Comparison of ENCODE assay signal across 13 cellular contexts in the genomic region with DNA sequence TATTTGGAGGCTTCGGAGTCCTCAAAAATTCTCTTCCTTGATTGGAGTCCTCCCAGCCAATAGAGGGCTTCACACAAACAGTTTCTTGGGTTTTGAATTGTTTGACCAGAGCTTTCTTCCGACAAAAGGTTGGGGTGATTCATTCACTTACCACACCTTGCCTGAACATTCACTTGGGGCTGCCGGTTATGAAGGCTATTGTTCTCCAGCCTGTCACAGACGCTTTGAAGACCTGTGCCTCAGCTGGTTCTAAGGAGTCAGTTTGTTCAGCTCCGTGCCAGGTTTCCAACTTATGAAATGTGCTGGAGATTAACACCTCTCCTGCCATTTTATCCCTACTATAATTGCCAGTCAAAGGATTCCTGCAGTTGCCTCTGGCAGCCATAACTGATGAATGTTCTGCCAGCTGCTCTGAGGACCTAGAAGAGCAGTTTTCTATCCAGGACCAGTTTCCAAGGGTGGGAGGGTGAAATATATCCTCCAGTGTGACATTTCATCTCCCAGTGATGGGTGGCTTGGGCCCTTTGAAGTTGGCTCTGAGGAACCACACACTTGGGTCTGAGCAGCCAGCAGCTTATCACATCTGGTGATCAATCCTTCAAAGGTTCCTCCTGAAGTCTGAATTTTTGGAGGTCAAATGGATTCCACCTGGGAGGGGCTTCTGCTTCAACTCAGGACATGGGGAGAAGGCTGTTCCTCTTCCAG. TPM values are rescaled to one million over a fixed set of nuclear protein-coding genes. Genes with fewer than 3 reads are reported as not detected.
DNase-seq lines count a peak whose midpoint lies in the region; ATAC-seq and TF ChIP-seq lines count a peak whose summit lies in the region.
"Had no signal": no experiment of that assay in that cellular context is flagged by ENCODE, and none has a peak within 500 bp of the region (broad histone marks: within the 10 kb centered on the region; RNA-seq: fewer than 3 reads in every experiment).

No MANE protein-coding gene starts in this region.

- CTCF ChIA-PET in T-cell (lab: Charles Lee) = interaction anchor here in 1 of 2 donors (0.6 kb wide), 1 partner anchor 1597 kb away, joined by 4 read pairs; no protein-coding TSS in a partner anchor

- H3K79me2 ChIP-seq in GM23248 (ENCODE audit: insufficient read depth) = peaks cover 3% of the 10 kb centered on the region

- in situ Hi-C loops in GM23248 (cut with MboI) = no loop called here

- H3K27me3 Mint-ChIP-seq in T-cell = no peaks in the 10 kb centered on the region
- H3K27me3 Mint-ChIP-seq in effector memory CD8-positive, alpha-beta T cell = no peaks in the 10 kb centered on the region
- H3K27me3 Mint-ChIP-seq: central memory CD8-positive, alpha-beta T cell; naive thymus-derived CD4-positive, alpha-beta T cell had no signal

- ATAC-seq in T-cell (replicated peaks in 1 of 4) = no peak
- peak; percentile 60 for ATAC-seq in foreskin keratinocyte
- ATAC-seq in effector memory CD8-positive, alpha-beta T cell (replicated peaks) = no peak
- no peak for ATAC-seq in GM21381 (IDR thresholded peaks at IDR 0.05; ENCODE audit: unreplicated experiment)
- ATAC-seq: naive thymus-derived CD4-positive, alpha-beta T cell had no signal

- peaks cover 11% of the 10 kb centered on the region for H3K36me3 Mint-ChIP-seq in T-cell
- H3K36me3 Mint-ChIP-seq in effector memory CD8-positive, alpha-beta T cell (ENCODE audit: insufficient read depth) = peaks cover 4% of the 10 kb centered on the region

- no peak overlapping the region for H3K4me3 Mint-ChIP-seq in T-cell
- no peak overlapping the region for H3K4me3 Mint-ChIP-seq in effector memory CD8-positive, alpha-beta T cell
- H3K4me3 Mint-ChIP-seq: central memory CD8-positive, alpha-beta T cell; naive thymus-derived CD4-positive, alpha-beta T cell had no signal

- DNase-seq in GM23248 (peak; percentile 40), T-cell (no peak), foreskin keratinocyte (peak; percentile 87 to 90), NOMO-1 treated with dmso at 0.1 percent for 144 hours (lab: John Stamatoyannopoulos, UW; ENCODE audit: unreplicated experiment) (no peak), NCI-H510A treated with DMSO at 0.1 percent for 48 hours (lab: John Stamatoyannopoulos, UW) (no peak)
- DNase-seq in effector memory CD8-positive, alpha-beta T cell = no peak
- DNase-seq: KG1; naive thymus-derived CD4-positive, alpha-beta T cell; stimulated activated CD4-positive, alpha-beta T cell treated with anti-CD3 and anti-CD28 coated beads, Interleukin-4, amount 100 ng/mL, for 24 hours; substantia nigra had no signal

- H3K4me1 Mint-ChIP-seq in T-cell = peaks cover 19 to 58% (median 42%) of the 10 kb centered on the region in 3 donors
- peaks cover 14 to 27% of the 10 kb centered on the region in 2 donors for H3K4me1 Mint-ChIP-seq in effector memory CD8-positive, alpha-beta T cell (ENCODE audit: low read depth in 2 of 2)

- H3K4me1 ChIP-seq in GM23248 (ENCODE audit: insufficient read depth) (peaks cover 44% of the 10 kb centered on the region), foreskin keratinocyte (peaks cover 39% of the 10 kb centered on the region), skeletal muscle satellite cell (ENCODE audit: control insufficient read depth, insufficient read depth, low read length) (peaks cover 60% of the 10 kb centered on the region)

- H3K9ac ChIP-seq in GM23248 = peak overlapping the region; percentile 61
- peak overlapping the region; percentile 54 for H3K9ac ChIP-seq in skeletal muscle satellite cell (ENCODE audit: low read depth, low read length)

- H3K36me3 ChIP-seq in GM23248 (ENCODE audit: low read depth) (no peaks in the 10 kb centered on the region), skeletal muscle satellite cell (ENCODE audit: insufficient read depth, low read length) (no peaks in the 10 kb centered on the region)

- H3K4me3 ChIP-seq in GM23248 = peak overlapping the region; percentile 28
- peak overlapping the region; percentile 15 for H3K4me3 ChIP-seq in skeletal muscle satellite cell (ENCODE audit: low read length)

- H3K27me3 ChIP-seq in GM23248 (replicated peaks; ENCODE audit: insufficient read depth) (no peaks in the 10 kb centered on the region), foreskin keratinocyte (no peaks in the 10 kb centered on the region), skeletal muscle satellite cell (ENCODE audit: control insufficient read depth, insufficient read depth, low read length) (no peaks in the 10 kb centered on the region)

- H4K20me1 ChIP-seq in GM23248 (ENCODE audit: insufficient read depth) = no peaks in the 10 kb centered on the region

- H3K4me2 ChIP-seq in GM23248 (ENCODE audit: unreplicated experiment) = peak overlapping the region; percentile 53
- peak overlapping the region; percentile 68 for H3K4me2 ChIP-seq in skeletal muscle satellite cell (ENCODE audit: low read length)

- WGBS in GM23248 (ENCODE audit: low coverage in 1 of 2, low lambda C conversion rate in 2 of 2, missing lambda C conversion rate in 2 of 2), 2 experiments = 72 to 78% methylated on average over 5 of the region's 5 CpGs

- no peaks in the 10 kb centered on the region for H3K9me3 Mint-ChIP-seq in T-cell
- H3K9me3 Mint-ChIP-seq in effector memory CD8-positive, alpha-beta T cell = no peaks in the 10 kb centered on the region
- H3K9me3 Mint-ChIP-seq: central memory CD8-positive, alpha-beta T cell; naive thymus-derived CD4-positive, alpha-beta T cell had no signal

- peaks cover 39% of the 10 kb centered on the region for H3F3A ChIP-seq in GM23248 (ENCODE audit: insufficient read depth)

- H3K27ac ChIP-seq in GM23248 = peak overlapping the region; percentile 97
- H3K27ac ChIP-seq in foreskin keratinocyte = peak overlapping the region; percentile 39

- POLR2A ChIA-PET in T-cell (lab: Charles Lee) = interaction anchor here in 1 of 2 donors (0.6 kb wide), 1 partner anchor 222 kb away, joined by 4 read pairs; no protein-coding TSS in a partner anchor

- peak; percentile 74 for TF ChIP-seq CTCF in foreskin keratinocyte (conservative IDR thresholded peaks at IDR 0.05)

- peak overlapping the region; percentile 43 for H2AFZ ChIP-seq in GM23248

- H3K9me3 ChIP-seq in GM23248 (ENCODE audit: low read depth) = no peaks in the 10 kb centered on the region
- H3K9me3 ChIP-seq in skeletal muscle satellite cell (replicated peaks; ENCODE audit: low read length) = no peaks in the 10 kb centered on the region

- H3K27ac Mint-ChIP-seq in T-cell = peak overlapping the region; percentile 25 to 36
- no peak overlapping the region for H3K27ac Mint-ChIP-seq in effector memory CD8-positive, alpha-beta T cell

- H3K9me2 ChIP-seq in GM23248 (ENCODE audit: insufficient read depth) = no peaks in the 10 kb centered on the region

RNA-seq across cellular contexts. Expression of a gene that starts 31.4 kb away (rescaled TPM):
- 19.3 and 19.5 TPM in 2 replicates for total RNA-seq in GM23248 (2014; rRNA removed; shearing (Covaris generic))
- polyA plus RNA-seq in GM23248 (2016; fragmentation: Nextera tagmentation; extraction: Ambion mirVana) (10.7 and 11.1 TPM in 2 replicates), foreskin keratinocyte (41.3 and 43.1 TPM in 2 replicates)
- total RNA-seq in T-cell (10 to 100 TPM; 21.5 to 31.5 (median 29.7) TPM), foreskin keratinocyte (80.9 and 86.6 TPM in 2 replicates)
- total RNA-seq in skeletal muscle satellite cell (2012; rRNA removed) = 8.9 and 16.8 TPM in 2 replicates

RNA-seq across cellular contexts. Expression of a gene that starts 48.8 kb away (rescaled TPM):
- 8.3 and 16.1 TPM in 2 replicates for total RNA-seq in GM23248 (2014; rRNA removed; shearing (Covaris generic))
- 10.0 and 11.1 TPM in 2 replicates for polyA plus RNA-seq in GM23248 (2016; fragmentation: Nextera tagmentation; extraction: Ambion mirVana)
- 100 to 1,000 TPM; 460 to 628 (median 478) TPM for total RNA-seq in T-cell
- total RNA-seq in foreskin keratinocyte = 6.1 and 11.9 TPM in 2 replicates
- 4.6 and 8.6 TPM in 2 replicates for polyA plus RNA-seq in foreskin keratinocyte
- total RNA-seq in skeletal muscle satellite cell (2012; rRNA removed) = 4.4 and 6.6 TPM in 2 replicates

Comparison
In these comparisons a context has a peak if more than half of its experiments do, and no peak if none do; other contexts are left out.
1. DNase-seq: peak in GM23248 (single experiment) and foreskin keratinocyte (2 of 2); none in T-cell (0 of 34), NOMO-1 treated with dmso at 0.1 percent for 144 hours (single experiment), effector memory CD8-positive, alpha-beta T cell (0 of 3) and NCI-H510A treated with DMSO at 0.1 percent for 48 hours (single experiment).
2. H3K27ac Mint-ChIP-seq: peak in T-cell (2 of 2); none in effector memory CD8-positive, alpha-beta T cell (0 of 2).
3. RNA of a gene that starts 48.8 kb away (total RNA-seq): 460 to 628 TPM in T-cell; 8.3 to 16.1 TPM in GM23248 and 6.1 to 11.9 TPM in foreskin keratinocyte; every median in the first group is over 10 times any median in the second.